Comparison of ENCODE assay signal across 1 cellular context in genomic region chr5:103259705-103260355, GRCh38.
TF ChIP-seq lines count a peak whose summit lies in the region.

No MANE protein-coding gene starts in this region.

TF ChIP-seq in HepG2, 621 proteins besides CTCF, POLR2A, EP300 and RAD21 (continued from another document):
- TF ChIP-seq HNRNPL (IDR thresholded peaks at IDR 0.05; ENCODE audit: low read depth, low read length) (peak; percentile 72; the same call in 1 of the 2 replicates), ZMYM3 (CRISPR knock-in tag; IDR thresholded peaks at IDR 0.05) (peak; percentile 45; the same call in 1 of the 2 replicates), ZNF510 (CRISPR knock-in tag; IDR thresholded peaks at IDR 0.05; ENCODE audit: low read depth) (no peak), ZNF660 (CRISPR knock-in tag; IDR thresholded peaks at IDR 0.05; ENCODE audit: borderline replicate concordance, low read depth) (no peak), ZNF317 (CRISPR knock-in tag; IDR thresholded peaks at IDR 0.05) (peak; percentile 49; the same call in 1 of the 2 replicates), BCL3 (CRISPR knock-in tag; IDR thresholded peaks at IDR 0.05) (no peak), ZNF430 (CRISPR knock-in tag; IDR thresholded peaks at IDR 0.05) (peak; percentile 14; the same call in 1 of the 2 replicates), ZNF225 (CRISPR knock-in tag; IDR thresholded peaks at IDR 0.05) (no peak), GFI1 (CRISPR knock-in tag; IDR thresholded peaks at IDR 0.05; ENCODE audit: borderline replicate concordance) (no peak), ZMYM2 (CRISPR knock-in tag; IDR thresholded peaks at IDR 0.05) (peak; percentile 9; the same call in 1 of the 2 replicates), ZBTB7B (CRISPR knock-in tag; IDR thresholded peaks at IDR 0.05) (peak; percentile 6; the same call in 1 of the 2 replicates), ZNF263 (CRISPR knock-in tag; IDR thresholded peaks at IDR 0.05) (no peak), ZBTB20 (CRISPR knock-in tag; IDR thresholded peaks at IDR 0.05; ENCODE audit: borderline replicate concordance, low read depth) (0 out of 2 replicates have a peak, but pooled peaks have one; percentile 70), SRSF1 (optimal IDR thresholded peaks at IDR 0.05; ENCODE audit: low read depth, low read length) (peak; percentile 40), ZNF619 (CRISPR knock-in tag; IDR thresholded peaks at IDR 0.05) (no peak), SCMH1 (CRISPR knock-in tag; IDR thresholded peaks at IDR 0.05; ENCODE audit: borderline replicate concordance) (no peak), SNAPC5 (CRISPR knock-in tag; IDR thresholded peaks at IDR 0.05; ENCODE audit: borderline replicate concordance) (0 out of 2 replicates have a peak, but pooled peaks have one; percentile 1), ZNF646 (CRISPR knock-in tag; IDR thresholded peaks at IDR 0.05) (peak; percentile 72; the same call in 1 of the 2 replicates), ZNF501 (CRISPR knock-in tag; IDR thresholded peaks at IDR 0.05) (0 out of 2 replicates have a peak, but pooled peaks have one; percentile 1), BORCS8-MEF2B (CRISPR knock-in tag; IDR thresholded peaks at IDR 0.05) (peak; percentile 78), HDAC2 (CRISPR knock-in tag; IDR thresholded peaks at IDR 0.05) (no peak), FOXC1 (CRISPR knock-in tag; IDR thresholded peaks at IDR 0.05; ENCODE audit: borderline replicate concordance) (0 out of 2 replicates have a peak, but pooled peaks have one; percentile 0), ZNF292 (CRISPR knock-in tag; IDR thresholded peaks at IDR 0.05; ENCODE audit: borderline replicate concordance, low read depth) (0 out of 2 replicates have a peak, but pooled peaks have one; percentile 49)
